ENCODE assay signal across 16 cellular contexts in genomic region chr1:110308247-110308646, GRCh38. TPM values are rescaled to one million over a fixed set of nuclear protein-coding genes. Genes with fewer than 3 reads are reported as not detected.
DNase-seq lines count a peak whose midpoint lies in the region; ATAC-seq and TF ChIP-seq lines count a peak whose summit lies in the region.
"Had no signal": no experiment of that assay in that cellular context is flagged by ENCODE, and none has a peak within 500 bp of the region (broad histone marks: within the 10 kb centered on the region; RNA-seq: fewer than 3 reads in every experiment).

No MANE protein-coding gene starts in this region.

- no CpG with 5 or more reads among the region's 3 CpGs for WGBS in trophoblast cell (ENCODE audit: extremely low coverage, insufficient coverage, insufficient read length)
- WGBS in right lobe of liver (ENCODE audit: insufficient coverage, low coverage, low lambda C conversion rate, missing lambda C conversion rate): 65% methylated on average over 3 of the region's 3 CpGs

- CTCF ChIA-PET in RWPE1 (lab: Yijun Ruan, JAX): interaction anchor here (7.9 kb wide), 1 partner anchor 102 kb away, joined by 265 read pairs; the partner anchor contains the start of gene KCNC4

- H2AK5ac ChIP-seq in trophoblast cell (ENCODE audit: low read length): no peak overlapping the region

- no peak for TF ChIP-seq POLR2A in right lobe of liver (IDR thresholded peaks at IDR 0.05)

- no peak for TF ChIP-seq CTCF in fibroblast of mammary gland (conservative IDR thresholded peaks at IDR 0.05; ENCODE audit: control insufficient read depth, insufficient read depth, low read depth, low read length)
- TF ChIP-seq CTCF in RWPE1 (conservative IDR thresholded peaks at IDR 0.05; ENCODE audit: low read depth): no peak
- no peak for TF ChIP-seq CTCF in right lobe of liver (IDR thresholded peaks at IDR 0.05)

- H3K27ac ChIP-seq in trophoblast cell (ENCODE audit: low read depth, low read length) (no peak overlapping the region), RWPE1 (no peak overlapping the region), right lobe of liver (no peak overlapping the region)
- H3K27ac ChIP-seq: colonic mucosa, esophagus muscularis mucosa, PC-9, prostate gland had no signal

- no peak overlapping the region for H3K14ac ChIP-seq in trophoblast cell (ENCODE audit: low read length)

- no peak overlapping the region for H3K4me2 ChIP-seq in trophoblast cell (ENCODE audit: low read length)
- H3K4me2 ChIP-seq: PC-9 had no signal

- no peak overlapping the region for H3K4ac ChIP-seq in trophoblast cell (ENCODE audit: low read depth, low read length)

- H3K36me3 ChIP-seq in trophoblast cell (ENCODE audit: control insufficient read depth in 1 of 2, insufficient read depth in 2 of 2, low read length in 2 of 2) (no peaks in the 10 kb centered on the region), right lobe of liver (no peaks in the 10 kb centered on the region)
- H3K36me3 ChIP-seq: colonic mucosa, esophagus muscularis mucosa, prostate gland had no signal

- no peak overlapping the region for H2BK12ac ChIP-seq in trophoblast cell (ENCODE audit: low read length)

- H2BK5ac ChIP-seq in trophoblast cell (ENCODE audit: low read depth, low read length, poor library complexity): no peak overlapping the region

- H3K4me3 ChIP-seq in fibroblast of mammary gland (ENCODE audit: control insufficient read depth, low read depth, low read length): no peak overlapping the region
- H3K4me3 ChIP-seq in trophoblast cell (ENCODE audit: low read depth, low read length): no peak overlapping the region
- H3K4me3 ChIP-seq in right lobe of liver: no peak overlapping the region
- H3K4me3 ChIP-seq: colonic mucosa, esophagus muscularis mucosa, PC-9, prostate gland had no signal

- H3K79me1 ChIP-seq in trophoblast cell (ENCODE audit: low read length): no peaks in the 10 kb centered on the region

- no peak overlapping the region for H3K18ac ChIP-seq in trophoblast cell (ENCODE audit: low read length)

- H2AFZ ChIP-seq in trophoblast cell (ENCODE audit: insufficient read depth, low read length, poor library complexity): no peak overlapping the region
- H2AFZ ChIP-seq: PC-9 had no signal

- H3K9ac ChIP-seq in trophoblast cell (ENCODE audit: low read length): no peak overlapping the region

- no peak overlapping the region for H4K91ac ChIP-seq in trophoblast cell (ENCODE audit: low read depth, low read length)

- no peaks in the 10 kb centered on the region for H3K79me2 ChIP-seq in trophoblast cell (ENCODE audit: control insufficient read depth, insufficient read depth, low read length, poor library complexity)

- H3K27me3 ChIP-seq in trophoblast cell (ENCODE audit: insufficient read depth, low read length): no peaks in the 10 kb centered on the region
- H3K27me3 ChIP-seq in right lobe of liver: no peaks in the 10 kb centered on the region
- H3K27me3 ChIP-seq: colonic mucosa, esophagus muscularis mucosa had no signal

- DNase-seq in EH (ENCODE audit: low read depth) (peak; percentile 85), RPMI7951 (ENCODE audit: low read depth) (peak; percentile 64), fibroblast of mammary gland (ENCODE audit: low read depth) (peak; percentile 82), renal cortical epithelial cell (ENCODE audit: low read depth) (peak; percentile 84), trophoblast cell (no peak), RWPE1 (ENCODE audit: low spot score) (no peak), right lobe of liver (no peak)
- DNase-seq: activated B cell treated with CpG ODN at 0.5 μM for 24 hours; CD4-positive, alpha-beta T cell; colonic mucosa; NCI-H510A treated with DMSO at 0.1 percent for 48 hours; PC-9; stimulated activated CD4-positive, alpha-beta T cell treated with anti-CD3 and anti-CD28 coated beads, Interleukin-2, amount 100 ng/mL, for 24 hours had no signal

- H3K9me3 ChIP-seq in trophoblast cell (ENCODE audit: insufficient read depth, low read depth, low read length): peaks cover 6% of the 10 kb centered on the region
- H3K9me3 ChIP-seq in right lobe of liver: no peaks in the 10 kb centered on the region
- H3K9me3 ChIP-seq: colonic mucosa, esophagus muscularis mucosa, prostate gland had no signal

- no peak overlapping the region for H3K23ac ChIP-seq in trophoblast cell (ENCODE audit: low read length)

- no peak overlapping the region for H4K8ac ChIP-seq in trophoblast cell (ENCODE audit: low read depth, low read length)

- H3K4me1 ChIP-seq in trophoblast cell (ENCODE audit: control insufficient read depth in 1 of 2, insufficient read depth in 2 of 2, low read length in 2 of 2) (peaks cover 0 to 2% of the 10 kb centered on the region in 2 experiments), right lobe of liver (peaks cover 0 to 6% (median 0%) of the 10 kb centered on the region in 4 donors)
- H3K4me1 ChIP-seq: prostate gland had no signal

- POLR2A ChIA-PET in RWPE1 (lab: Yijun Ruan, JAX; ENCODE audit: low non-redundant PET): no interaction called here

- no peak overlapping the region for H2BK120ac ChIP-seq in trophoblast cell (ENCODE audit: insufficient read depth, low read length, poor library complexity)

- intact Hi-C loops in right lobe of liver (cut with DNase I): no loop called here

- H4K12ac ChIP-seq in trophoblast cell (ENCODE audit: low read depth, low read length): no peak overlapping the region

- ATAC-seq in GM21360 (IDR thresholded peaks at IDR 0.05; ENCODE audit: unreplicated experiment): no peak
- ATAC-seq in right lobe of liver: no peak

RNA-seq across cellular contexts. Expression of gene RBM15, which starts 30.9 kb away (rescaled TPM):
- total RNA-seq in RPMI7951 (2014; rRNA removed; shearing (Covaris generic)): 22.0 and 22.6 TPM in 2 replicates
- total RNA-seq in renal cortical epithelial cell (26.9 and 36.0 TPM in 2 replicates), right lobe of liver (10 to 100 TPM in 5 of 6 experiments, 1 to 10 TPM in 1; 8.9 to 15.1 (median 12.2) TPM)
- 11.4 and 11.5 TPM in 2 replicates for polyA plus RNA-seq in trophoblast cell (2013)

Comparison
In these comparisons a context has a peak if more than half of its experiments do, and no peak if none do; other contexts are left out.
1. DNase-seq: peak in EH (single experiment), RPMI7951 (single experiment), fibroblast of mammary gland (single experiment) and renal cortical epithelial cell (single experiment); none in trophoblast cell (0 of 2), RWPE1 (single experiment) and right lobe of liver (0 of 3).